In genomic region chr14:50677527-50678063, GRCh38 we compare ENCODE assay signal across 8 cellular contexts. TPM values are rescaled to one million over a fixed set of nuclear protein-coding genes. Genes with fewer than 3 reads are reported as not detected.
DNase-seq lines count a peak whose midpoint lies in the region; ATAC-seq and TF ChIP-seq lines count a peak whose summit lies in the region.

No MANE protein-coding gene starts in this region.

- TF ChIP-seq CTCF in lower leg skin (IDR thresholded peaks at IDR 0.05) (no peak), BE2C (IDR thresholded peaks at IDR 0.05; ENCODE audit: low read depth, low read length) (no peak)

- H3K27me3 ChIP-seq in BE2C = no peaks in the 10 kb centered on the region

- DNase-seq in GM03348 (ENCODE audit: low spot score) = peak; percentile 67
- peak; percentile 66 for DNase-seq in SK-MEL-5 (ENCODE audit: low read depth, low spot score)
- DNase-seq in hepatic stellate cell (ENCODE audit: low spot score) = peak; percentile 65
- DNase-seq in NCI-H82 treated with DMSO at 0.1 percent for 48 hours (lab: John Stamatoyannopoulos, UW; ENCODE audit: unreplicated experiment) = no peak
- no peak for DNase-seq in lower leg skin (ENCODE audit: low spot score in 2 of 2)
- DNase-seq in HuH-7 (ENCODE audit: low spot score) = no peak
- no peak for DNase-seq in BE2C

- peak; percentile 59 for ATAC-seq in HG02678 (IDR thresholded peaks at IDR 0.05; ENCODE audit: unreplicated experiment)

- in situ Hi-C loops in SK-MEL-5 (cut with HindIII; ENCODE audit: low pct_unique_long_range_greater_than_20kb, low sequenced_read_pairs) = no loop called here

- no peaks in the 10 kb centered on the region for H3K9me3 ChIP-seq in BE2C

- H3K4me1 ChIP-seq in BE2C = no peaks in the 10 kb centered on the region

- TF ChIP-seq POLR2A in lower leg skin (IDR thresholded peaks at IDR 0.05) = no peak

- WGBS in lower leg skin, 2 donors = 10 to 21% methylated on average over 5 of the region's 5 CpGs

- H3K4me3 ChIP-seq in lower leg skin (ENCODE audit: low read depth, poor library complexity, severe bottlenecking) = no peak overlapping the region
- H3K4me3 ChIP-seq in BE2C (ENCODE audit: low read depth, low read length) = no peak overlapping the region

- intact Hi-C loops in lower leg skin (cut with DNase I; ENCODE audit: low total_unique reads) = no loop called here

- no peaks in the 10 kb centered on the region for H3K36me3 ChIP-seq in BE2C

RNA-seq across cellular contexts. Expression of gene SAV1, which starts 9.5 kb away (rescaled TPM):
- 26.3 and 27.4 TPM in 2 replicates for total RNA-seq in SK-MEL-5 (2014; rRNA removed; shearing (Covaris generic))
- 25.8 and 33.7 TPM in 2 replicates for polyA plus RNA-seq in SK-MEL-5 (2015; cell fraction: cytosol; rRNA removed)
- 7.7 and 14.1 TPM in 2 replicates for polyA plus RNA-seq in SK-MEL-5 (2015; cell fraction: nucleus; rRNA removed)
- 10 to 100 TPM; 22.8 to 30.0 (median 28.3) TPM for total RNA-seq in lower leg skin
- 15.1 TPM for polyA plus RNA-seq in BE2C (2012; ENCODE audit: insufficient read depth, insufficient read length, low read depth)

Comparison
In these comparisons a context has a peak if more than half of its experiments do, and no peak if none do; other contexts are left out.
1. DNase-seq: peak in GM03348 (single experiment), SK-MEL-5 (single experiment) and hepatic stellate cell (single experiment); none in NCI-H82 treated with DMSO at 0.1 percent for 48 hours (single experiment), lower leg skin (0 of 2), HuH-7 (single experiment) and BE2C (single experiment).